In genomic region chr1:74057719-74058118, GRCh38 we compare ENCODE assay signal across 8 cellular contexts.
"Had no signal": no experiment of that assay in that cellular context is flagged by ENCODE, and none has a peak within 500 bp of the region (broad histone marks: within the 10 kb centered on the region; RNA-seq: fewer than 3 reads in every experiment).

No MANE protein-coding gene starts in this region.

- DNase-seq: GDM1, GF-D8 had no signal

- FAIRE-seq: G401.6, GM12878, GM12891, GM12892, GM18507, GM19239 had no signal

- H3K4me3 ChIP-seq: GM12878 had no signal

- ATAC-seq: GM12878 had no signal
